In the genomic region with DNA sequence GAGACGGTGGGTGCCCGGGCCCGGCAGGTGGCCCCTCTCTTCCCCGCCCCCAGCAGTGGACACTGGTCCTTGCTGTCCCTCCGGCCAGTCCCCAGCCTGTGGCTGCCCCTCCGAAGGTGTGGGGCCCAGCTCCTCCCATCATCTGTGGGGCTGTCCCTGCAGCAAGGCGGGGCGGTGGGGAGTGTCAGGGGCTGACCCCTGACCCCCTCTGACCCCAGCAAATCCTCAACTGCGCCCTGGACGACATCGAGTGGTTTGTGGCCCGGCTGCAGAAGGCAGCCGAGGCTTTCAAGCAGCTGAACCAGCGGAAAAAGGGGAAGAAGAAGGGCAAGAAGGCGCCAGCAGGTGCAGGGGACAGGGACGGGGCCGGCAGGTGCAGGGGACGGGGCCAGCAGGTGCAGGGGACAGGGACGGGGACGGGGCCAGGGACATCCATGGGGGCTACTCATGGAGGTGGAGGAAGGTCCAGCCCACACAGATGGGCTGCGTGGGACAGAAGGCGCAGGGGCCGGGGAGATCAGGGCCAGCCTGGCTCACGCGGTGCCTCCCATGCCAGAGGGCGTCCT, we compare ENCODE assay signal across 6 cellular contexts. TPM values are rescaled to one million over a fixed set of nuclear protein-coding genes. Genes with fewer than 3 reads are reported as not detected.
A peak's percentile ranks its signal among the peaks of the same experiment; 100 is the strongest.
DNase-seq lines count a peak whose midpoint lies in the region; ATAC-seq and TF ChIP-seq lines count a peak whose summit lies in the region.

No MANE protein-coding gene starts in this region.

- H3K27me3 Mint-ChIP-seq in activated CD4-positive, alpha-beta T cell treated with anti-CD3 and anti-CD28 coated beads, Interleukin-2, amount 10 ng/mL, durations not matched to agents 24 days and 14 days, result peaks cover 23% of the 10 kb centered on the region
- H3K27me3 Mint-ChIP-seq in activated B cell treated with CpG ODN at 0.5 μM for 24 hours, result peaks cover 6% of the 10 kb centered on the region
- H3K27me3 Mint-ChIP-seq in natural killer cell treated with Interleukin-12 subunit alpha and Interleukin-12 subunit beta and Interleukin-15 and Interleukin-18, amount 100 ng/mL, for 72 hours, result peaks cover 7 to 15% of the 10 kb centered on the region in 2 donors

- DNase-seq in activated CD4-positive, alpha-beta T cell treated with anti-CD3 and anti-CD28 coated beads, Interleukin-2, amount 10 ng/mL, durations not matched to agents 24 days and 14 days, result no peak
- no peak for DNase-seq in activated CD4-positive, alpha-beta T cell treated with anti-CD3 and anti-CD28 coated beads, Interleukin-2, amount 50 U/mL, for 4 hours
- DNase-seq in activated B cell treated with CpG ODN at 0.5 μM for 24 hours (no peak), NCI-H345 (lab: John Stamatoyannopoulos, UW) (no peak)
- DNase-seq in stimulated activated naive CD8-positive, alpha-beta T cell treated with anti-CD3 and anti-CD28 coated beads, Interleukin-15, Interleukin-2, amounts not matched to agents 100 U/mL and 50 U/mL, for 24 hours, result no peak
- DNase-seq in natural killer cell treated with Interleukin-12 subunit alpha and Interleukin-12 subunit beta and Interleukin-15 and Interleukin-18, amount 100 ng/mL, for 72 hours (ENCODE audit: low spot score), result no peak

- H3K4me1 Mint-ChIP-seq in activated CD4-positive, alpha-beta T cell treated with anti-CD3 and anti-CD28 coated beads, Interleukin-2, amount 10 ng/mL, durations not matched to agents 24 days and 14 days, result peaks cover 11% of the 10 kb centered on the region
- H3K4me1 Mint-ChIP-seq in activated B cell treated with CpG ODN at 0.5 μM for 24 hours, result peaks cover 21% of the 10 kb centered on the region
- H3K4me1 Mint-ChIP-seq in natural killer cell treated with Interleukin-12 subunit alpha and Interleukin-12 subunit beta and Interleukin-15 and Interleukin-18, amount 100 ng/mL, for 72 hours (ENCODE audit: low read depth in 2 of 2), result peaks cover 7 to 12% of the 10 kb centered on the region in 2 donors

- no peaks in the 10 kb centered on the region for H3K9me3 Mint-ChIP-seq in activated CD4-positive, alpha-beta T cell treated with anti-CD3 and anti-CD28 coated beads, Interleukin-2, amount 10 ng/mL, durations not matched to agents 24 days and 14 days
- no peaks in the 10 kb centered on the region for H3K9me3 Mint-ChIP-seq in activated B cell treated with CpG ODN at 0.5 μM for 24 hours
- H3K9me3 Mint-ChIP-seq in natural killer cell treated with Interleukin-12 subunit alpha and Interleukin-12 subunit beta and Interleukin-15 and Interleukin-18, amount 100 ng/mL, for 72 hours, result no peaks in the 10 kb centered on the region

- H3K4me3 Mint-ChIP-seq in activated CD4-positive, alpha-beta T cell treated with anti-CD3 and anti-CD28 coated beads, Interleukin-2, amount 10 ng/mL, durations not matched to agents 24 days and 14 days, result peak overlapping the region; percentile 53
- peak overlapping the region; percentile 76 for H3K4me3 Mint-ChIP-seq in activated B cell treated with CpG ODN at 0.5 μM for 24 hours
- H3K4me3 Mint-ChIP-seq in natural killer cell treated with Interleukin-12 subunit alpha and Interleukin-12 subunit beta and Interleukin-15 and Interleukin-18, amount 100 ng/mL, for 72 hours, result no peak overlapping the region

- TF ChIP-seq CTCF in activated B cell treated with CpG ODN at 0.5 μM for 24 hours (IDR thresholded peaks at IDR 0.05), result no peak

- CTCF ChIA-PET in activated B cell treated with CpG ODN at 0.5 μM for 24 hours (lab: Charles Lee), result interaction anchor here (1.0 to 8.8 kb wide), 6 partner anchors 26 to 167 kb away, joined by 3 to 70 read pairs (median 8); partner anchors contain the start of genes DEAF1 and TMEM80

- H3K27ac Mint-ChIP-seq in activated CD4-positive, alpha-beta T cell treated with anti-CD3 and anti-CD28 coated beads, Interleukin-2, amount 10 ng/mL, durations not matched to agents 24 days and 14 days, result no peak overlapping the region
- H3K27ac Mint-ChIP-seq in activated B cell treated with CpG ODN at 0.5 μM for 24 hours, result no peak overlapping the region
- H3K27ac Mint-ChIP-seq in natural killer cell treated with Interleukin-12 subunit alpha and Interleukin-12 subunit beta and Interleukin-15 and Interleukin-18, amount 100 ng/mL, for 72 hours, result peak overlapping the region in 1 of 2 donors; percentile 57

- peak; percentile 33 for ATAC-seq in activated B cell treated with CpG ODN at 0.5 μM for 24 hours (ENCODE audit: low read depth)
- peak; percentile 5 for ATAC-seq in stimulated activated naive CD8-positive, alpha-beta T cell treated with anti-CD3 and anti-CD28 coated beads, Interleukin-15, Interleukin-2, amounts not matched to agents 100 U/mL and 50 U/mL, for 24 hours
- ATAC-seq in natural killer cell treated with Interleukin-12 subunit alpha and Interleukin-12 subunit beta and Interleukin-15 and Interleukin-18, amount 100 ng/mL, for 72 hours, result no peak

- intact Hi-C loops in activated CD4-positive, alpha-beta T cell treated with anti-CD3 and anti-CD28 coated beads, Interleukin-2, amount 10 ng/mL, durations not matched to agents 24 days and 14 days (cut with micrococcal nuclease), result loop anchor here (5.0 kb wide), 1 partner anchor 144 kb away; the partner anchor contains the start of gene PHRF1
- intact Hi-C loops in activated B cell treated with CpG ODN at 0.5 μM for 24 hours (cut with micrococcal nuclease), result loop anchor here (1.0 to 5.0 kb wide), 2 partner anchors 24 to 184 kb away; partner anchors contain the start of genes HRAS and LRRC56

- no peaks in the 10 kb centered on the region for H3K36me3 Mint-ChIP-seq in activated CD4-positive, alpha-beta T cell treated with anti-CD3 and anti-CD28 coated beads, Interleukin-2, amount 10 ng/mL, durations not matched to agents 24 days and 14 days (ENCODE audit: low read depth)
- H3K36me3 Mint-ChIP-seq in activated B cell treated with CpG ODN at 0.5 μM for 24 hours (ENCODE audit: low read depth), result no peaks in the 10 kb centered on the region
- H3K36me3 Mint-ChIP-seq in natural killer cell treated with Interleukin-12 subunit alpha and Interleukin-12 subunit beta and Interleukin-15 and Interleukin-18, amount 100 ng/mL, for 72 hours, result no peaks in the 10 kb centered on the region

- POLR2A ChIA-PET in activated B cell treated with CpG ODN at 0.5 μM for 24 hours (lab: Charles Lee), result interaction anchor here (0.7 to 4.1 kb wide), 7 partner anchors 25 to 366 kb away, joined by 3 to 95 read pairs (median 9); partner anchors contain the start of genes DEAF1, IRF7, LMNTD2 and RASSF7

RNA-seq across cellular contexts. Expression of gene EPS8L2, which starts 15.4 kb away (rescaled TPM):
- 15.3 and 19.8 TPM in 2 replicates for total RNA-seq in activated CD4-positive, alpha-beta T cell treated with anti-CD3 and anti-CD28 coated beads, Interleukin-2, amount 10 ng/mL, durations not matched to agents 24 days and 14 days
- 5.6 and 5.9 TPM in 2 replicates for total RNA-seq in activated B cell treated with CpG ODN at 0.5 μM for 24 hours
- total RNA-seq in natural killer cell treated with Interleukin-12 subunit alpha and Interleukin-12 subunit beta and Interleukin-15 and Interleukin-18, amount 100 ng/mL, for 72 hours, result 10 to 100 TPM in 1 of 2 donors, 1 to 10 TPM in 1; 2.9 to 13.0 TPM

RNA-seq across cellular contexts. Expression of gene TMEM80, which starts 25.8 kb away (rescaled TPM):
- total RNA-seq in activated CD4-positive, alpha-beta T cell treated with anti-CD3 and anti-CD28 coated beads, Interleukin-2, amount 10 ng/mL, durations not matched to agents 24 days and 14 days, result 12.3 and 12.5 TPM in 2 replicates
- total RNA-seq in activated B cell treated with CpG ODN at 0.5 μM for 24 hours, result 34.1 and 44.4 TPM in 2 replicates
- 10 to 100 TPM; 15.3 to 20.3 TPM for total RNA-seq in natural killer cell treated with Interleukin-12 subunit alpha and Interleukin-12 subunit beta and Interleukin-15 and Interleukin-18, amount 100 ng/mL, for 72 hours

RNA-seq across cellular contexts. Expression of gene TALDO1, which starts 25.8 kb away (rescaled TPM):
- 265 and 279 TPM in 2 replicates for total RNA-seq in activated CD4-positive, alpha-beta T cell treated with anti-CD3 and anti-CD28 coated beads, Interleukin-2, amount 10 ng/mL, durations not matched to agents 24 days and 14 days
- 194 and 244 TPM in 2 replicates for total RNA-seq in activated B cell treated with CpG ODN at 0.5 μM for 24 hours
- total RNA-seq in natural killer cell treated with Interleukin-12 subunit alpha and Interleukin-12 subunit beta and Interleukin-15 and Interleukin-18, amount 100 ng/mL, for 72 hours, result 100 to 1,000 TPM; 201 to 242 TPM

RNA-seq across cellular contexts. Expression of gene DEAF1, which starts 26.4 kb away (rescaled TPM):
- total RNA-seq in activated CD4-positive, alpha-beta T cell treated with anti-CD3 and anti-CD28 coated beads, Interleukin-2, amount 10 ng/mL, durations not matched to agents 24 days and 14 days, result 66.3 and 73.9 TPM in 2 replicates
- total RNA-seq in activated B cell treated with CpG ODN at 0.5 μM for 24 hours, result 36.1 and 39.8 TPM in 2 replicates
- 10 to 100 TPM; 23.2 to 83.6 TPM for total RNA-seq in natural killer cell treated with Interleukin-12 subunit alpha and Interleukin-12 subunit beta and Interleukin-15 and Interleukin-18, amount 100 ng/mL, for 72 hours

RNA-seq across cellular contexts. Expression of gene GATD1, which starts 55.9 kb away (rescaled TPM):
- 81.7 and 82.2 TPM in 2 replicates for total RNA-seq in activated CD4-positive, alpha-beta T cell treated with anti-CD3 and anti-CD28 coated beads, Interleukin-2, amount 10 ng/mL, durations not matched to agents 24 days and 14 days
- total RNA-seq in activated B cell treated with CpG ODN at 0.5 μM for 24 hours, result 60.3 and 63.3 TPM in 2 replicates
- 10 to 100 TPM; 42.2 to 99.7 TPM for total RNA-seq in natural killer cell treated with Interleukin-12 subunit alpha and Interleukin-12 subunit beta and Interleukin-15 and Interleukin-18, amount 100 ng/mL, for 72 hours

Comparison
In these comparisons a context has a peak if more than half of its experiments do, and no peak if none do; other contexts are left out.
1. ATAC-seq: peak in activated B cell treated with CpG ODN at 0.5 μM for 24 hours (single experiment) and stimulated activated naive CD8-positive, alpha-beta T cell treated with anti-CD3 and anti-CD28 coated beads, Interleukin-15, Interleukin-2, amounts not matched to agents 100 U/mL and 50 U/mL, for 24 hours (single experiment); none in natural killer cell treated with Interleukin-12 subunit alpha and Interleukin-12 subunit beta and Interleukin-15 and Interleukin-18, amount 100 ng/mL, for 72 hours (0 of 2).